Comparison of ENCODE assay signal across 13 cellular contexts in the genomic region with DNA sequence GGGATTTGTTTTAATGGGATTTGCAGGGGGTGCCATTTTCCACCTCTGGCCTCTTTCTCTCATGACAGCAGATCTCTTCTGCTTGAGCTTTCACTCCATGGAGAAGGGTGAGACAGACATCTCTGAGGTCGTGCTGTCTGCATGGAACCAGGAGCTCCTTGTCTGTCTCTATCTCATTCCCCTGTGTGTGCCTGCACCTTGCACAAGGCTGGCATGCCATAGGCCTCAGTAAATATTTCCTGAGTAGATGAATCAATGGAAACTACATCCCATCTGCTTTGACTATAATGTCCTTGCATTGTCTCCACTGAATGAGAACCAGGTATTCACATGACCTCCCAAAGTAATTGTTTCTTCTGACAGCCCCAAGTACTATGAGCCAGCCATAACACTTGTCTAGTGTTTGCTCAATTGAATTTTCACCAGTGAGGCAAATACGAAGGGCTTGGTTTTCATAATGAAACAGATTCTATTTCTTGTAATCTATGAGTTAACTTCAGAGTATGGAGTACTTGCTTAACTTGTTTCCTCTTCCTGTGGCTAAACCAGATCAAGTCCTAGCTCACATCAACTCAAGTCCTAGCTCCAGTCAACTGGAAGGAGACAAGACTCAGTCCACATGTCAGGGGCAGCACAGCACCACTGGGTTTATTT. TPM values are rescaled to one million over a fixed set of nuclear protein-coding genes. Genes with fewer than 3 reads are reported as not detected.
A peak's percentile ranks its signal among the peaks of the same experiment; 100 is the strongest.
DNase-seq lines count a peak whose midpoint lies in the region; ATAC-seq, FAIRE-seq and TF ChIP-seq lines count a peak whose summit lies in the region.
"Had no signal": no experiment of that assay in that cellular context is flagged by ENCODE, and none has a peak within 500 bp of the region (broad histone marks: within the 10 kb centered on the region; RNA-seq: fewer than 3 reads in every experiment).

No MANE protein-coding gene starts in this region.

- H3K4me3 ChIP-seq in AG04449 (ENCODE audit: low read depth, low read length) (no peak overlapping the region), epithelial cell of esophagus (ENCODE audit: low read length) (no peak overlapping the region)
- H3K4me3 ChIP-seq: adrenal gland, esophagus squamous epithelium had no signal

- POLR2A ChIA-PET in AG04449 (lab: Yijun Ruan, JAX): no interaction called here

- TF ChIP-seq POLR2A in GM12891 (IDR thresholded peaks at IDR 0.05; ENCODE audit: low read depth, low read length): no peak

- peak; percentile 9 for DNase-seq in AG04449 (ENCODE audit: low read depth, low spot score)
- DNase-seq in GM12891 (ENCODE audit: insufficient read length, low spot score): no peak
- peak; percentile 83 for DNase-seq in NCI-H69 (lab: John Stamatoyannopoulos, UW)
- DNase-seq in epithelial cell of esophagus (ENCODE audit: low read depth): peak; percentile 72
- DNase-seq in foreskin melanocyte: no peak
- DNase-seq in stimulated activated naive CD4-positive, alpha-beta T cell (lab: John Stamatoyannopoulos, UW): no peak
- no peak for DNase-seq in activated CD4-positive, alpha-beta T cell treated with anti-CD3 and anti-CD28 coated beads, Interleukin-2, amount 50 U/mL, for 48 hours
- DNase-seq: adrenal gland; COR-L47; esophagus squamous epithelium; stimulated activated naive CD4-positive, alpha-beta T cell treated with Interleukin-2 at 50 U/mL for 16 hours had no signal

- no peak for ATAC-seq in GM21360 (IDR thresholded peaks at IDR 0.05; ENCODE audit: unreplicated experiment)
- ATAC-seq: HCT116 had no signal

- FAIRE-seq in GM12891 (lab: Jason Lieb, UNC): peak; percentile 35

- TF ChIP-seq CTCF in AG04449 (IDR thresholded peaks at IDR 0.05; ENCODE audit: insufficient read depth, low read length, missing control alignments) (no peak), epithelial cell of esophagus (IDR thresholded peaks at IDR 0.05; ENCODE audit: insufficient read depth, low read depth, low read length, missing control alignments) (no peak)

- CTCF ChIA-PET in AG04449 (lab: Yijun Ruan, JAX): no interaction called here

TF ChIP-seq in GM12891, 5 proteins besides CTCF, POLR2A, EP300 and RAD21:
- TF ChIP-seq TAF1 (IDR thresholded peaks at IDR 0.05; ENCODE audit: low read depth, low read length) (no peak), POLR2AphosphoS5 (IDR thresholded peaks at IDR 0.05; ENCODE audit: low read depth, low read length) (no peak), PAX5 (IDR thresholded peaks at IDR 0.05; ENCODE audit: insufficient read depth, low read length, severe bottlenecking) (no peak), SPI1 (IDR thresholded peaks at IDR 0.05; ENCODE audit: low read depth, low read length) (no peak), POU2F2 (IDR thresholded peaks at IDR 0.05; ENCODE audit: low read depth, low read length) (no peak)

RNA-seq across cellular contexts. Expression of a gene that starts 32.3 kb away (rescaled TPM):
- polyA plus RNA-seq in GM12891 (2012; ENCODE audit: low read depth, missing spikeins): not detected

Comparison
In these comparisons a context has a peak if more than half of its experiments do, and no peak if none do; other contexts are left out.
1. DNase-seq: peak in AG04449 (single experiment), NCI-H69 (single experiment) and epithelial cell of esophagus (single experiment); none in GM12891 (single experiment), foreskin melanocyte (single experiment), stimulated activated naive CD4-positive, alpha-beta T cell (0 of 6) and activated CD4-positive, alpha-beta T cell treated with anti-CD3 and anti-CD28 coated beads, Interleukin-2, amount 50 U/mL, for 48 hours (0 of 2).